ENCODE assay signal across 8 cellular contexts in the genomic region with DNA sequence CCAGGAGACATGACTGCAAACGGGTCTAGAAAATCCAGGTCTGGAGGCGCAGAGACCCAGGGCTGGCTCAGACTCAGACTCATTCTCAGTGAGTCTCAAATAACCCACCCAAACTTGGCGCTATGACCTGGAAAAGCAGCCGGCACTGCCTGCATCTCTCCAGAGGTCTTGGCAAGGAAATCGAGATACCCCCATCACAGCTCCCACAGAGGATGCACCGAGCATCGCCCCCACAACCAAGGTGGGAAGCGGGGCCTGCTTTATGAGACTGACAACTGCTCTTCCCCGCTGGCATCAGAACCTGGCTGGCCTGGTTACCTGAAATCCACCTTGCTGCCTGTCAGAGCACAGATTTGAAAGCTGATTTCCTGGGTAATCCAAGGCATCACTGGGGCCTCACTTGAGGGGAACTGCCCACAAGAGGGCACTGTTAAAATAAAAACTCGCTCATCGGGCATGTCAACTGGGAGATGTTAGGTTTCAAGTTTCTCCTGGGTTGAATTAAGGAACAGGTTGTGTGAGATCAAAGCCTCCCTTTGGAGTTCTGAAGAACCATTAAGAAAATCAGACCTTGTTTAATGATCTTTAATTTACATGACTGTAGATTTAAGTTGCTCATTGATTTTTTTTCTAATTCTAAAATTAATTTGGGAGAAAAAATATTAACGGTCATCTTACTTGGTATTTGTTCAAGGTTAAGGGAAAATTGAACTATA. TPM values are rescaled to one million over a fixed set of nuclear protein-coding genes. Genes with fewer than 3 reads are reported as not detected.
DNase-seq lines count a peak whose midpoint lies in the region; ATAC-seq and TF ChIP-seq lines count a peak whose summit lies in the region.

No MANE protein-coding gene starts in this region.

- peak; percentile 49 for DNase-seq in EH (ENCODE audit: low read depth)
- DNase-seq in LNCaP clone FGC (ENCODE audit: low read depth), result peak; percentile 52
- peak; percentile 58 for DNase-seq in RPMI7951 (ENCODE audit: low read depth)
- no peak for DNase-seq in esophagus muscularis mucosa (ENCODE audit: extremely low spot score)

- TF ChIP-seq CTCF in 22Rv1 (IDR thresholded peaks at IDR 0.05) (peak; percentile 74), LNCaP clone FGC (IDR thresholded peaks at IDR 0.05; ENCODE audit: control insufficient read depth, extremely low read depth, insufficient read depth) (peak; percentile 83), esophagus muscularis mucosa (IDR thresholded peaks at IDR 0.05) (peak; percentile 32 to 53 (median 41)), neural cell (IDR thresholded peaks at IDR 0.05; ENCODE audit: poor library complexity, severe bottlenecking) (peak; percentile 45)

- no peaks in the 10 kb centered on the region for H4K20me1 ChIP-seq in neural cell (ENCODE audit: insufficient read depth)

- no peaks in the 10 kb centered on the region for H3K79me2 ChIP-seq in neural cell (replicated peaks; ENCODE audit: insufficient read depth, low read length)

- no peak overlapping the region for H2AFZ ChIP-seq in neural cell (ENCODE audit: low read depth, low read length)

- H3K9me3 ChIP-seq in esophagus muscularis mucosa (no peaks in the 10 kb centered on the region), neural cell (ENCODE audit: low read length) (no peaks in the 10 kb centered on the region)

- intact Hi-C loops in esophagus muscularis mucosa (cut with DNase I), result loop anchor here (5.0 kb wide), 1 partner anchor 244 kb away; no protein-coding TSS in a partner anchor

- TF ChIP-seq EP300 in esophagus muscularis mucosa (IDR thresholded peaks at IDR 0.05) (no peak), neural cell (conservative IDR thresholded peaks at IDR 0.05; ENCODE audit: poor library complexity, severe bottlenecking) (no peak)

- H3K9ac ChIP-seq in neural cell (ENCODE audit: low read length), result no peak overlapping the region

- WGBS in esophagus muscularis mucosa, result 84% methylated on average over 9 of the region's 12 CpGs

- peak; percentile 53 for TF ChIP-seq RAD21 in neural cell (conservative IDR thresholded peaks at IDR 0.05)

- H3F3A ChIP-seq in neural cell (ENCODE audit: insufficient read depth, low read length, poor library complexity, severe bottlenecking), result no peaks in the 10 kb centered on the region

- H3K4me2 ChIP-seq in neural cell (ENCODE audit: low read length), result no peak overlapping the region

- H3K4me3 ChIP-seq in LNCaP clone FGC (ENCODE audit: low read depth, low read length) (no peak overlapping the region), esophagus muscularis mucosa (no peak overlapping the region), neural cell (ENCODE audit: low read length) (no peak overlapping the region)

- ATAC-seq in HG03521 (IDR thresholded peaks at IDR 0.05; ENCODE audit: unreplicated experiment) (no peak), GM19455 (IDR thresholded peaks at IDR 0.05; ENCODE audit: unreplicated experiment) (no peak)

- H3K27ac ChIP-seq in 22Rv1 (no peak overlapping the region), esophagus muscularis mucosa (replicated peaks in 1 of 4) (no peak overlapping the region), neural cell (ENCODE audit: low read length) (no peak overlapping the region)

- no peaks in the 10 kb centered on the region for H3K27me3 ChIP-seq in esophagus muscularis mucosa
- no peaks in the 10 kb centered on the region for H3K27me3 ChIP-seq in neural cell (ENCODE audit: insufficient read depth, low read depth, low read length)

- H3K36me3 ChIP-seq in esophagus muscularis mucosa, result peaks cover 0 to 7% (median 2%) of the 10 kb centered on the region in 4 donors
- H3K36me3 ChIP-seq in neural cell (ENCODE audit: insufficient read depth, low read length), result no peaks in the 10 kb centered on the region

- H3K9me2 ChIP-seq in neural cell (ENCODE audit: insufficient read depth, low read length), result no peaks in the 10 kb centered on the region

- TF ChIP-seq POLR2A in esophagus muscularis mucosa (IDR thresholded peaks at IDR 0.05; ENCODE audit: low read depth), result no peak

- no peaks in the 10 kb centered on the region for H3K4me1 ChIP-seq in esophagus muscularis mucosa

TF ChIP-seq in neural cell, 6 proteins besides CTCF, POLR2A, EP300 and RAD21:
- peak; percentile 60 for TF ChIP-seq SMC3 (conservative IDR thresholded peaks at IDR 0.05; ENCODE audit: poor library complexity)
- TF ChIP-seq POLR2AphosphoS5 (IDR thresholded peaks at IDR 0.05), result no peak
- TF ChIP-seq MXI1 (conservative IDR thresholded peaks at IDR 0.05; ENCODE audit: poor library complexity, severe bottlenecking), result no peak

RNA-seq across cellular contexts. Expression of a gene that starts 55.0 kb away (rescaled TPM):
- 9.4 and 10.6 TPM in 2 replicates for total RNA-seq in RPMI7951 (2014; rRNA removed; shearing (Covaris generic))
- 10 to 100 TPM; 15.4 to 21.1 (median 19.3) TPM for total RNA-seq in esophagus muscularis mucosa
- 3.0 and 3.8 TPM in 2 replicates for polyA plus RNA-seq in neural cell
- 15.6 and 18.6 TPM in 2 replicates for polyA minus RNA-seq in neural cell
